ENCODE assay signal across 10 cellular contexts in the genomic region with DNA sequence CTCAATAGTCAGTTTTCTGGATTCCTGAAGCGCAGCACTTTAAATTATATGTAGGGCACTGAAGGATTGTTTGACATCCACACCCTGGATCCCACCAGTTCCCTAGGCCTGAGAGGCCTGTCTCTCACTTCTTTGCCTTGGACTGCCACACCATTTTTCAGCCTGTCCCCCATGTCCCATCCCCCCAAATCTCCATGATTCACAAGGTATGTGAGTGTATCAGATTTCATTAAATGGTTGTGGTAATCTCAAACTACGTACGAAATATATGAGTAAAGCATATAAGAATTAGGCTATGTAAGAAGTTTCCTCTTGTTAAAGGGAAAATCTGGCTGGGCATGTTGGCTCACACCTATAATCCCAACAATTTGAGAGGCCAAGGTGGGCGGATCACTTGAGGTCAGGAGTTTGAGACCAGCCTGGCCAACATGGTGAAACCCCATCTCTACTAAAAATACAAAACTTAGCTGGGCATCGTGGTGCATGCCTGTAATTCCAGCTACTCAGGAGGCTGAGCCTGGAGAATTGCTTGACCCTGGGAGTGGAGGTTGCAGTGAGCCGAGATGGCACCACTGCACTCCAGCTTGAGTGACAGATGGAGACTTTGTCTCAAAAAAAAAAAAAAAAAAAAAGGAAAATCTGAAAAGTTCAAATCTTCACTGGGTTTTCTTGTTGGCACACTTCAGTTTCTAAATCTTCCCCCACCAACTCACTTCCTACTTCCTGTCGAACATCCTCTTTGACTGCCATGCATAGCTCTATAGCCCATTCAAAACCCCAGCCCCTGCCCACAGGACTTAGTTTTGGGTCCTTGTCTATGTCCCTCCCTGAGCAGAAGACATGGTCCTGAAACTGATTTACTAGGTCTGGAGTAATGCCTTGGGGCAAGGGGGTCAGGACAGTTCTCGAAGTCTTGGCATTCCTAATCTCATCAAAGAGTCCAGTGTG. TPM values are rescaled to one million over a fixed set of nuclear protein-coding genes. Genes with fewer than 3 reads are reported as not detected.
A peak's percentile ranks its signal among the peaks of the same experiment; 100 is the strongest.
DNase-seq lines count a peak whose midpoint lies in the region; ATAC-seq, FAIRE-seq and TF ChIP-seq lines count a peak whose summit lies in the region.
"Had no signal": no experiment of that assay in that cellular context is flagged by ENCODE, and none has a peak within 500 bp of the region (broad histone marks: within the 10 kb centered on the region; RNA-seq: fewer than 3 reads in every experiment).

No MANE protein-coding gene starts in this region.

- no peaks in the 10 kb centered on the region for H4K20me1 ChIP-seq in SU-DHL-6 (ENCODE audit: low read depth, low read length)

- H3K27ac ChIP-seq in left ventricle myocardium inferior (replicated peaks) (peak overlapping the region; percentile 27), SU-DHL-6 (ENCODE audit: low read depth, low read length) (peak overlapping the region; percentile 96)

- peaks cover 12% of the 10 kb centered on the region for H3K4me1 Mint-ChIP-seq in osteocyte (ENCODE audit: unreplicated experiment)

- H3F3A ChIP-seq in SU-DHL-6 (ENCODE audit: insufficient read depth) = peaks cover 77% of the 10 kb centered on the region

- FAIRE-seq in frontal cortex (lab: Jason Lieb, UNC) = no peak

- DNase-seq in left ventricle myocardium inferior = no peak
- no peak for DNase-seq in Right ventricle myocardium inferior (ENCODE audit: missing footprints)
- DNase-seq in foreskin fibroblast = peak; percentile 15 to 39
- DNase-seq in frontal cortex (ENCODE audit: low spot score in 2 of 2) = no peak
- DNase-seq in osteocyte (ENCODE audit: extremely low spot score, unreplicated experiment) = no peak
- no peak for DNase-seq in cerebellum (ENCODE audit: low spot score)
- DNase-seq in KG1 (lab: John Stamatoyannopoulos, UW) = no peak
- DNase-seq: BE2C, NCI-H146 had no signal

- ATAC-seq in Right ventricle myocardium inferior = no peak

- H3K36me3 Mint-ChIP-seq in osteocyte (ENCODE audit: unreplicated experiment) = no peaks in the 10 kb centered on the region

- H3K36me3 ChIP-seq in left ventricle myocardium inferior = no peaks in the 10 kb centered on the region
- H3K36me3 ChIP-seq in SU-DHL-6 (ENCODE audit: low read length) = no peaks in the 10 kb centered on the region
- H3K36me3 ChIP-seq: BE2C had no signal

- H3K4me2 ChIP-seq in SU-DHL-6 (ENCODE audit: low read depth, low read length, poor library complexity, severe bottlenecking) = peak overlapping the region; percentile 33

- H3K4me3 Mint-ChIP-seq in osteocyte (ENCODE audit: unreplicated experiment) = no peak overlapping the region

- H3K4me3 ChIP-seq in left ventricle myocardium inferior (no peak overlapping the region), SU-DHL-6 (ENCODE audit: insufficient read depth, low read length, poor library complexity, severe bottlenecking) (no peak overlapping the region), foreskin fibroblast (ENCODE audit: low read depth in 1 of 2, low read length in 2 of 2) (no peak overlapping the region)

- no peak overlapping the region for H3K27ac Mint-ChIP-seq in osteocyte (ENCODE audit: unreplicated experiment)

- TF ChIP-seq CTCF in left ventricle myocardium inferior (IDR thresholded peaks at IDR 0.05; ENCODE audit: borderline replicate concordance) = no peak
- no peak for TF ChIP-seq CTCF in SU-DHL-6 (IDR thresholded peaks at IDR 0.05; ENCODE audit: insufficient read depth, low read length, poor library complexity, severe bottlenecking)
- TF ChIP-seq CTCF in foreskin fibroblast (IDR thresholded peaks at IDR 0.05; ENCODE audit: low read depth, low read length) = no peak
- TF ChIP-seq CTCF in osteocyte (IDR thresholded peaks at IDR 0.05) = no peak

- H3K9me3 ChIP-seq in left ventricle myocardium inferior (replicated peaks) = no peaks in the 10 kb centered on the region
- no peaks in the 10 kb centered on the region for H3K9me3 ChIP-seq in SU-DHL-6 (ENCODE audit: insufficient read depth, low read length)
- H3K9me3 ChIP-seq: BE2C had no signal

- no peaks in the 10 kb centered on the region for H3K9me3 Mint-ChIP-seq in osteocyte (ENCODE audit: unreplicated experiment)

- H3K4me1 ChIP-seq in left ventricle myocardium inferior = peaks cover 15% of the 10 kb centered on the region
- H3K4me1 ChIP-seq: BE2C had no signal

- H3K9ac ChIP-seq in SU-DHL-6 (ENCODE audit: low read length) = peak overlapping the region; percentile 34

- H3K9me2 ChIP-seq in SU-DHL-6 (replicated peaks; ENCODE audit: insufficient read depth, low read length) = no peaks in the 10 kb centered on the region

- intact Hi-C loops in left ventricle myocardium inferior (cut with micrococcal nuclease) = no loop called here
- intact Hi-C loops in Right ventricle myocardium inferior (cut with DNase I) = no loop called here

- no peaks in the 10 kb centered on the region for H3K79me2 ChIP-seq in SU-DHL-6 (ENCODE audit: insufficient read depth, low read length)

- H3K27me3 ChIP-seq in left ventricle myocardium inferior (ENCODE audit: low read depth) (no peaks in the 10 kb centered on the region), SU-DHL-6 (ENCODE audit: low read length) (no peaks in the 10 kb centered on the region)
- H3K27me3 ChIP-seq: BE2C had no signal

- no peak overlapping the region for H2AFZ ChIP-seq in SU-DHL-6 (ENCODE audit: low read depth, low read length, severe bottlenecking)

- no peaks in the 10 kb centered on the region for H3K27me3 Mint-ChIP-seq in osteocyte (ENCODE audit: unreplicated experiment)

RNA-seq across cellular contexts. Expression of gene GPCPD1, which starts 42.1 kb away (rescaled TPM):
- 20.5 TPM for total RNA-seq in left ventricle myocardium inferior
- 21.9 TPM for total RNA-seq in Right ventricle myocardium inferior
- 33.8 TPM for total RNA-seq in frontal cortex
- total RNA-seq in osteocyte = 27.5 and 29.6 TPM in 2 replicates
- total RNA-seq in cerebellum = 49.3 TPM

Comparison
In these comparisons a context has a peak if more than half of its experiments do, and no peak if none do; other contexts are left out.
1. DNase-seq: peak in foreskin fibroblast (2 of 2); none in left ventricle myocardium inferior (single experiment), Right ventricle myocardium inferior (single experiment), frontal cortex (0 of 2), osteocyte (single experiment), cerebellum (single experiment) and KG1 (single experiment).